ENCODE assay signal across 27 cellular contexts in the genomic region with DNA sequence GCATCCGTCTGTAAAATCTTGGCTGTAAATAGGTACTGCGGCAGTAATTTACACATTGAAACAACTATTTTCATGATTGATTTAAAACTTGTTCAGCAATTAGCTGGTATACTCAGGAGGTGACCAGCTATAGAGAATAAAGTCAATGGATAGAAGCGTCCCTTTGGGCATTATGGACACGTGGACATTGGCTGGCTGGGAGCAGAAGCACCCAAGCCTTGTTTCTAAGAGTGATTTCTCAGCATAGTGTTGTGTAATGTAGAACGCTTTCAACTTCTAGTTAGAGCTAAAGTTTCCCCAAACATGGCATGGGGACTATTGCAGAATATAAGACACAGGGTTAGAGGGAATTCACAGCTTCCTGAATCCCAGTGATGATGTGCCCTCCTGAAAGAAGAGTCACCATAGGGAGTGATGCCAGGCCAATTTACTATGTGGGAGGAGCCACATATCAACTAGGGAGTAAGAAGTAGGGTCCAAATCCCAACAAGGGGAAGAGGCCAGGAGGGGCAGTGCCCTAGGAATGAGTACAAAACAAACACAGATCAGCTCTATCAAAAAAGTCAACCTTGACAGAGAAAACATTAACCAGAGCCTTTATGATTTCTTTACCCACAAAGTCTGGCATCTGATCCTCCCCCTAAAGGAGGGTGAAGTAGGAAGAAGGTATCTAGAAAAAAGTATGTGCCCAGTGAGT.
"Had no signal": no experiment of that assay in that cellular context is flagged by ENCODE, and none has a peak within 500 bp of the region (broad histone marks: within the 10 kb centered on the region; RNA-seq: fewer than 3 reads in every experiment).

No MANE protein-coding gene starts in this region.

- H3K27me3 Mint-ChIP-seq: activated CD4-positive, alpha-beta T cell treated with anti-CD3 and anti-CD28 coated beads, Interleukin-2, amount 10 ng/mL, durations not matched to agents 24 days and 14 days; activated CD8-positive, alpha-beta T cell treated with anti-CD3 and anti-CD28 coated beads for 36 hours; brain had no signal

- DNase-seq: activated CD4-positive, alpha-beta T cell treated with anti-CD3 and anti-CD28 coated beads, Interleukin-2, amount 10 ng/mL, durations not matched to agents 24 days and 14 days; activated CD4-positive, alpha-beta T cell treated with anti-CD3 and anti-CD28 coated beads, Interleukin-2, amount 50 U/mL, for 4 hours; activated CD8-positive, alpha-beta T cell treated with anti-CD3 and anti-CD28 coated beads for 36 hours; activated gamma-delta T cell treated with Interleukin-2 at 50 U/mL for 16 hours; activated naive CD4-positive, alpha-beta T cell treated with anti-CD3 and anti-CD28 coated beads for 36 hours; activated T-cell treated with anti-CD3 and anti-CD28 coated beads, Interleukin-2, amount 50 U/mL, for 1 hour; adrenal gland; caudate nucleus; MM.1S; MV-4-11; NCI-H1092; NCI-H1436 treated with DMSO at 0.1 percent for 48 hours; NCI-H1694 treated with DMSO at 0.1 percent for 48 hours; NCI-H2029; NCI-H345; NCI-H524 treated with DMSO at 0.1 percent for 48 hours; NK-92 treated with Interleukin-12 subunit alpha and Interleukin-12 subunit beta, amount 100 ng/mL, for 24 hours; PC-3; Peyer's patch; RPMI8226; SHP77 treated with DMSO at 0.1 percent for 48 hours; SK-N-SH had no signal

- H3K9me3 ChIP-seq: adrenal gland, Peyer's patch, SJSA1, SK-N-SH had no signal

- H3K27ac ChIP-seq: adrenal gland, Peyer's patch, SJSA1 had no signal

- H3K27ac Mint-ChIP-seq: activated CD4-positive, alpha-beta T cell treated with anti-CD3 and anti-CD28 coated beads, Interleukin-2, amount 10 ng/mL, durations not matched to agents 24 days and 14 days; activated CD8-positive, alpha-beta T cell treated with anti-CD3 and anti-CD28 coated beads for 36 hours; activated naive CD4-positive, alpha-beta T cell treated with anti-CD3 and anti-CD28 coated beads for 36 hours; activated naive CD4-positive, alpha-beta T cell treated with anti-CD3 and anti-CD28 coated beads, Interleukin-2, amount 50 U/mL, for 72 hours; brain; T-helper 1 cell treated with Interleukin-12 subunit alpha and Interleukin-12 subunit beta and Interleukin-4 antibody, amounts not matched to agents 30 μg/mL and 1 μg/mL, for 36 hours; T-helper 2 cell treated with Interferon-gamma antibody and Interleukin-4, amounts not matched to agents 5 μg/mL and 100 μg/mL, for 36 hours had no signal

- H3K4me3 ChIP-seq: adrenal gland, Peyer's patch, SJSA1 had no signal

- H3K27me3 ChIP-seq: adrenal gland, Peyer's patch, SJSA1 had no signal

- ATAC-seq: activated CD8-positive, alpha-beta T cell treated with anti-CD3 and anti-CD28 coated beads for 36 hours; activated naive CD4-positive, alpha-beta T cell treated with anti-CD3 and anti-CD28 coated beads, Interleukin-2, amount 50 U/mL, for 72 hours; PC-3 had no signal

- H3K4me1 ChIP-seq: adrenal gland, Peyer's patch, SJSA1 had no signal

- H3K36me3 Mint-ChIP-seq: brain had no signal

- H3K4me3 Mint-ChIP-seq: activated CD4-positive, alpha-beta T cell treated with anti-CD3 and anti-CD28 coated beads, Interleukin-2, amount 10 ng/mL, durations not matched to agents 24 days and 14 days; activated CD8-positive, alpha-beta T cell treated with anti-CD3 and anti-CD28 coated beads for 36 hours; activated naive CD4-positive, alpha-beta T cell treated with anti-CD3 and anti-CD28 coated beads for 36 hours; brain; T-helper 1 cell treated with Interleukin-12 subunit alpha and Interleukin-12 subunit beta and Interleukin-4 antibody, amounts not matched to agents 30 μg/mL and 1 μg/mL, for 36 hours; T-helper 2 cell treated with Interferon-gamma antibody and Interleukin-4, amounts not matched to agents 5 μg/mL and 100 μg/mL, for 36 hours had no signal

- H3K36me3 ChIP-seq: adrenal gland, Peyer's patch, SJSA1 had no signal

- H3K4me1 Mint-ChIP-seq: activated CD4-positive, alpha-beta T cell treated with anti-CD3 and anti-CD28 coated beads, Interleukin-2, amount 10 ng/mL, durations not matched to agents 24 days and 14 days; brain had no signal

- H3K9me3 Mint-ChIP-seq: activated CD4-positive, alpha-beta T cell treated with anti-CD3 and anti-CD28 coated beads, Interleukin-2, amount 10 ng/mL, durations not matched to agents 24 days and 14 days; activated CD8-positive, alpha-beta T cell treated with anti-CD3 and anti-CD28 coated beads for 36 hours; activated naive CD4-positive, alpha-beta T cell treated with anti-CD3 and anti-CD28 coated beads for 36 hours; activated naive CD4-positive, alpha-beta T cell treated with anti-CD3 and anti-CD28 coated beads, Interleukin-2, amount 50 U/mL, for 72 hours; brain; T-helper 1 cell treated with Interleukin-12 subunit alpha and Interleukin-12 subunit beta and Interleukin-4 antibody, amounts not matched to agents 30 μg/mL and 1 μg/mL, for 36 hours; T-helper 2 cell treated with Interferon-gamma antibody and Interleukin-4, amounts not matched to agents 5 μg/mL and 100 μg/mL, for 36 hours had no signal
